ENCODE assay signal across 8 cellular contexts in genomic region chr1:154404511-154404931, GRCh38. TPM values are rescaled to one million over a fixed set of nuclear protein-coding genes. Genes with fewer than 3 reads are reported as not detected.
DNase-seq lines count a peak whose midpoint lies in the region; ATAC-seq and TF ChIP-seq lines count a peak whose summit lies in the region.

No MANE protein-coding gene starts in this region.

- H3K36me3 Mint-ChIP-seq in activated naive CD4-positive, alpha-beta T cell treated with anti-CD3 and anti-CD28 coated beads, Interleukin-2, amount 10 ng/mL, durations not matched to agents 7 days and 5 days: no peaks in the 10 kb centered on the region
- no peaks in the 10 kb centered on the region for H3K36me3 Mint-ChIP-seq in activated CD8-positive, alpha-beta T cell treated with anti-CD3 and anti-CD28 coated beads, Interleukin-2, amount 10 ng/mL, durations not matched to agents 7 days and 5 days (ENCODE audit: low read depth)

- peak overlapping the region; percentile 95 to 98 for H3K27ac ChIP-seq in tibial artery

- H3K9me3 ChIP-seq in tibial artery: no peaks in the 10 kb centered on the region

- peaks cover 87% of the 10 kb centered on the region for H3K4me1 Mint-ChIP-seq in activated naive CD4-positive, alpha-beta T cell treated with anti-CD3 and anti-CD28 coated beads, Interleukin-2, amount 10 ng/mL, durations not matched to agents 7 days and 5 days
- peaks cover 74% of the 10 kb centered on the region for H3K4me1 Mint-ChIP-seq in activated CD8-positive, alpha-beta T cell treated with anti-CD3 and anti-CD28 coated beads, Interleukin-2, amount 10 ng/mL, durations not matched to agents 7 days and 5 days (ENCODE audit: low read depth)

- H3K36me3 ChIP-seq in tibial artery: no peaks in the 10 kb centered on the region

- no peak for DNase-seq in activated naive CD4-positive, alpha-beta T cell treated with anti-CD3 and anti-CD28 coated beads, Interleukin-2, amount 10 ng/mL, durations not matched to agents 7 days and 5 days
- no peak for DNase-seq in activated naive CD4-positive, alpha-beta T cell treated with anti-CD3 and anti-CD28 coated beads, Interleukin-2, amount 50 U/mL, for 16 hours
- DNase-seq in activated CD8-positive, alpha-beta T cell treated with anti-CD3 and anti-CD28 coated beads, Interleukin-2, amount 10 ng/mL, durations not matched to agents 7 days and 5 days: no peak
- DNase-seq in left colon: no peak
- peak in 1 of 2 donors; percentile 65 for DNase-seq in tibial artery
- DNase-seq in effector CD8-positive, alpha-beta T cell (lab: John Stamatoyannopoulos, UW): no peak
- DNase-seq in SHP77 (lab: John Stamatoyannopoulos, UW): no peak
- no peak for DNase-seq in activated CD8-positive, alpha-beta memory T cell treated with anti-CD3 and anti-CD28 coated beads, Interleukin-2, amount 50 U/mL, for 4 hours

- no peaks in the 10 kb centered on the region for H3K27me3 ChIP-seq in tibial artery

- peak overlapping the region; percentile 73 for H3K4me3 Mint-ChIP-seq in activated naive CD4-positive, alpha-beta T cell treated with anti-CD3 and anti-CD28 coated beads, Interleukin-2, amount 10 ng/mL, durations not matched to agents 7 days and 5 days
- H3K4me3 Mint-ChIP-seq in activated CD8-positive, alpha-beta T cell treated with anti-CD3 and anti-CD28 coated beads, Interleukin-2, amount 10 ng/mL, durations not matched to agents 7 days and 5 days: peak overlapping the region; percentile 53

- TF ChIP-seq CTCF in tibial artery (IDR thresholded peaks at IDR 0.05): no peak

- H3K27me3 Mint-ChIP-seq in activated naive CD4-positive, alpha-beta T cell treated with anti-CD3 and anti-CD28 coated beads, Interleukin-2, amount 10 ng/mL, durations not matched to agents 7 days and 5 days: peaks cover 18% of the 10 kb centered on the region
- peaks cover 33% of the 10 kb centered on the region for H3K27me3 Mint-ChIP-seq in activated CD8-positive, alpha-beta T cell treated with anti-CD3 and anti-CD28 coated beads, Interleukin-2, amount 10 ng/mL, durations not matched to agents 7 days and 5 days (ENCODE audit: low read depth)

- CTCF ChIA-PET in activated naive CD4-positive, alpha-beta T cell treated with anti-CD3 and anti-CD28 coated beads, Interleukin-2, amount 10 ng/mL, durations not matched to agents 7 days and 5 days (lab: Charles Lee): interaction anchor here (1.7 to 2.0 kb wide), 2 partner anchors 61 to 76 kb away, joined by 4 to 14 read pairs; no protein-coding TSS in a partner anchor
- CTCF ChIA-PET in activated CD8-positive, alpha-beta T cell treated with anti-CD3 and anti-CD28 coated beads, Interleukin-2, amount 10 ng/mL, durations not matched to agents 7 days and 5 days (lab: Charles Lee): interaction anchor here (1.3 to 3.8 kb wide), 6 partner anchors 37 to 74 kb away, joined by 4 to 21 read pairs (median 5); no protein-coding TSS in a partner anchor

- POLR2A ChIA-PET in activated CD8-positive, alpha-beta T cell treated with anti-CD3 and anti-CD28 coated beads, Interleukin-2, amount 10 ng/mL, durations not matched to agents 7 days and 5 days (lab: Charles Lee): interaction anchor here (1.6 kb wide), 1 partner anchor 18 kb away, joined by 12 read pairs; no protein-coding TSS in a partner anchor

- H3K27ac Mint-ChIP-seq in activated naive CD4-positive, alpha-beta T cell treated with anti-CD3 and anti-CD28 coated beads, Interleukin-2, amount 10 ng/mL, durations not matched to agents 7 days and 5 days: peak overlapping the region; percentile 78
- peak overlapping the region; percentile 39 for H3K27ac Mint-ChIP-seq in activated CD8-positive, alpha-beta T cell treated with anti-CD3 and anti-CD28 coated beads, Interleukin-2, amount 10 ng/mL, durations not matched to agents 7 days and 5 days

- no peaks in the 10 kb centered on the region for H3K9me3 Mint-ChIP-seq in activated naive CD4-positive, alpha-beta T cell treated with anti-CD3 and anti-CD28 coated beads, Interleukin-2, amount 10 ng/mL, durations not matched to agents 7 days and 5 days
- no peaks in the 10 kb centered on the region for H3K9me3 Mint-ChIP-seq in activated CD8-positive, alpha-beta T cell treated with anti-CD3 and anti-CD28 coated beads, Interleukin-2, amount 10 ng/mL, durations not matched to agents 7 days and 5 days (ENCODE audit: insufficient read depth)

- H3K4me3 ChIP-seq in tibial artery: peak overlapping the region; percentile 73 to 75

- intact Hi-C loops in left colon (cut with DNase I, micrococcal nuclease): no loop called here
- intact Hi-C loops in tibial artery (cut with DNase I; ENCODE audit: low total_unique reads): no loop called here

- H3K4me1 ChIP-seq in tibial artery: peaks cover 0 to 38% (median 29%) of the 10 kb centered on the region in 4 donors

- ATAC-seq in activated CD8-positive, alpha-beta T cell treated with anti-CD3 and anti-CD28 coated beads, Interleukin-2, amount 10 ng/mL, durations not matched to agents 7 days and 5 days: peak; percentile 8
- peak; percentile 16 for ATAC-seq in left colon

RNA-seq across cellular contexts. Expression of gene IL6R, which starts 0.6 kb away (rescaled TPM):
- under 1 TPM; 0.16 to 0.53 TPM for total RNA-seq in activated CD8-positive, alpha-beta T cell treated with anti-CD3 and anti-CD28 coated beads, Interleukin-2, amount 10 ng/mL, durations not matched to agents 7 days and 5 days
- 10 to 100 TPM; 32.9 to 51.4 TPM for total RNA-seq in left colon

Comparison
In these comparisons a context has a peak if more than half of its experiments do, and no peak if none do; other contexts are left out.
1. RNA of gene IL6R, which starts 0.6 kb away (total RNA-seq): 32.9 to 51.4 TPM in left colon; 0.16 to 0.53 TPM in activated CD8-positive, alpha-beta T cell treated with anti-CD3 and anti-CD28 coated beads, Interleukin-2, amount 10 ng/mL, durations not matched to agents 7 days and 5 days; every median in the first group is over 10 times any median in the second.